Comparison of ENCODE assay signal across 8 cellular contexts in the genomic region with DNA sequence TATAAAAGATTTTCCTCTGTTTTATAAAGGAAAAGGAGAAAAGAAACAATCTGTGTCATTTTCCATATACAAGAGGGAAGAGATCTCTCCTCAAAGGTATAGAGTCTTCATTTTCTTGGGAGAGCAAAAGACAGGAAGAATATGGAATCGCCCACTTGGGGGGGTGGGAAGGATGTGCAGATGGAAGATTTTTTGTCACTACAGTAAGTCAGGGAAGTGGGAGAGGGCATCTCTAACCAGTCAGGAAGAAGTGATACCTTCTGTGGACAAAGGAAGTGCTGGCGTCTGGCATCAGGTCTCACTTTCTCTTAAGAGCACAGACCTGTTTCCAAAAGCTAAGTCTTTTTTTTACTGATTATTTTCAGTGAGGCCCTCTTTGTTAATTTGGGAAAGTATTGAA. TPM values are rescaled to one million over a fixed set of nuclear protein-coding genes. Genes with fewer than 3 reads are reported as not detected.
DNase-seq lines count a peak whose midpoint lies in the region; ATAC-seq and TF ChIP-seq lines count a peak whose summit lies in the region.

No MANE protein-coding gene starts in this region.

- no peak overlapping the region for H2AFZ ChIP-seq in HCT116 (ENCODE audit: low read depth, low read length, poor library complexity, severe bottlenecking)

- WGBS in tibial nerve, 2 donors, result 15 to 26% methylated on average over 2 of the region's 2 CpGs

- no peak for TF ChIP-seq POLR2A in HCT116 (IDR thresholded peaks at IDR 0.05; ENCODE audit: borderline replicate concordance, extremely low read depth, insufficient read depth, insufficient read length)
- no peak for TF ChIP-seq POLR2A in tibial nerve (IDR thresholded peaks at IDR 0.05)

- peak overlapping the region; percentile 69 for H3K27ac Mint-ChIP-seq in memory B cell

- intact Hi-C loops in HCT116 (cut with micrococcal nuclease), result no loop called here

- H3K9me3 ChIP-seq in HCT116 (ENCODE audit: control insufficient read depth in 1 of 2, insufficient read depth in 1 of 2, low read depth in 1 of 2, low read length in 2 of 2), result no peaks in the 10 kb centered on the region
- H3K9me3 ChIP-seq in adipocyte (ENCODE audit: control insufficient read depth, low read length), result no peaks in the 10 kb centered on the region
- no peaks in the 10 kb centered on the region for H3K9me3 ChIP-seq in tibial nerve

- TF ChIP-seq EP300 in tibial nerve (IDR thresholded peaks at IDR 0.05), result no peak

- no peaks in the 10 kb centered on the region for H4K20me1 ChIP-seq in HCT116 (ENCODE audit: insufficient read depth)

- H3K9ac ChIP-seq in HCT116 (ENCODE audit: low read length), result peak overlapping the region; percentile 99
- peak overlapping the region; percentile 100 for H3K9ac ChIP-seq in adipocyte (ENCODE audit: low read length)

- POLR2A ChIA-PET in HCT116 (lab: Charles Lee), result interaction anchor here (1.3 kb wide), 1 partner anchor 36 kb away, joined by 3 read pairs; no protein-coding TSS in a partner anchor

- no peak for TF ChIP-seq RAD21 in HCT116 (IDR thresholded peaks at IDR 0.05; ENCODE audit: low read depth)

- CTCF ChIA-PET in HCT116 (lab: Charles Lee), result no interaction called here

- H3K4me2 ChIP-seq in HCT116 (ENCODE audit: low read length), result peak overlapping the region; percentile 85

- peaks cover 4% of the 10 kb centered on the region for H3K36me3 Mint-ChIP-seq in memory B cell

- RAD21 ChIA-PET in HCT116 (lab: Charles Lee; ENCODE audit: low non-redundant PET in 1 of 2, low total read pairs in 2 of 2, uncharacterized antibody in 2 of 2, unreplicated experiment in 2 of 2), result no interaction called here

- H3K4me3 ChIP-seq in AG09309 (ENCODE audit: control insufficient read depth, low read depth, low read length), result peak overlapping the region; percentile 94
- peak overlapping the region; percentile 70 to 98 for H3K4me3 ChIP-seq in HCT116 (replicated peaks in 1 of 2; ENCODE audit: low read depth in 1 of 2, low read length in 2 of 2)
- H3K4me3 ChIP-seq in adipocyte (ENCODE audit: low read length), result peak overlapping the region; percentile 99
- peak overlapping the region in 1 of 4 donors; percentile 69 for H3K4me3 ChIP-seq in tibial nerve

- no peaks in the 10 kb centered on the region for H3K27me3 Mint-ChIP-seq in memory B cell

- BruUV-seq in HCT116 (replicated peaks; lab: Mats Ljungman, UMichigan), result TSS peak; percentile 32

- H3K4me3 Mint-ChIP-seq in memory B cell, result peak overlapping the region; percentile 83

- H3K27ac ChIP-seq in HCT116 (ENCODE audit: low read depth, low read length) (peak overlapping the region; percentile 95; the same call in 1 of the 2 replicates), tibial nerve (no peak overlapping the region)

- peaks cover 32% of the 10 kb centered on the region for H3K4me1 Mint-ChIP-seq in memory B cell

- peaks cover 25 to 46% of the 10 kb centered on the region in 2 experiments; a peak in 3 of 4 replicates for H3K4me1 ChIP-seq in HCT116 (ENCODE audit: control insufficient read depth in 1 of 2, insufficient read depth in 2 of 2, low read length in 2 of 2)
- H3K4me1 ChIP-seq in adipocyte (ENCODE audit: control insufficient read depth, insufficient read depth, low read length), result peaks cover 46% of the 10 kb centered on the region
- peaks cover 0 to 45% (median 34%) of the 10 kb centered on the region in 4 donors for H3K4me1 ChIP-seq in tibial nerve

- H3K9me3 Mint-ChIP-seq in memory B cell, result no peaks in the 10 kb centered on the region

- peaks cover 55% of the 10 kb centered on the region for H3K79me2 ChIP-seq in HCT116 (ENCODE audit: insufficient read depth, low read length)

- peaks cover 0 to 4% of the 10 kb centered on the region in 2 experiments; a peak in 1 of 4 replicates for H3K36me3 ChIP-seq in HCT116 (ENCODE audit: control insufficient read depth in 1 of 2, insufficient read depth in 2 of 2, low read length in 2 of 2)
- H3K36me3 ChIP-seq in adipocyte (ENCODE audit: control insufficient read depth, insufficient read depth, low read length, severe bottlenecking), result peaks cover 7% of the 10 kb centered on the region
- peaks cover 0 to 18% (median 0%) of the 10 kb centered on the region in 3 donors for H3K36me3 ChIP-seq in tibial nerve

- DNase-seq in AG09309 (ENCODE audit: low read depth) (no peak), HCT116 (ENCODE audit: low read depth, low spot score) (no peak), adipocyte (ENCODE audit: low read depth) (peak; percentile 21), memory B cell (ENCODE audit: low spot score in 2 of 2) (no peak), tibial nerve (ENCODE audit: low spot score in 2 of 2) (no peak), HuH-7 (ENCODE audit: low spot score) (no peak), amniotic stem cell (lab: John Stamatoyannopoulos, UW) (no peak)
- DNase-seq in stimulated activated CD4-positive, alpha-beta T cell treated with anti-CD3 and anti-CD28 coated beads, Interleukin-12 subunit alpha, Interleukin-12 subunit beta, amount 100 ng/mL, for 4 hours, result no peak

- no peak for TF ChIP-seq CTCF in AG09309 (IDR thresholded peaks at IDR 0.05; ENCODE audit: control insufficient read depth, insufficient read depth, low read depth, low read length, missing control alignments)
- TF ChIP-seq CTCF in HCT116 (IDR thresholded peaks at IDR 0.05 in 2 of 3, conservative IDR thresholded peaks at IDR 0.05 in 1 of 3; ENCODE audit: borderline replicate concordance in 1 of 3, insufficient read depth in 1 of 3, low read depth in 2 of 3, low read length in 2 of 3), result no peak
- no peak for TF ChIP-seq CTCF in tibial nerve (IDR thresholded peaks at IDR 0.05)

- H3K27me3 ChIP-seq in HCT116 (ENCODE audit: insufficient read depth, low read length), result no peaks in the 10 kb centered on the region
- no peaks in the 10 kb centered on the region for H3K27me3 ChIP-seq in adipocyte (replicated peaks; ENCODE audit: control insufficient read depth, insufficient read depth, low read length)
- no peaks in the 10 kb centered on the region for H3K27me3 ChIP-seq in tibial nerve

- ATAC-seq in HCT116 (no peak), memory B cell (ENCODE audit: low read depth) (no peak)

- H3K9me2 ChIP-seq in HCT116 (ENCODE audit: insufficient read depth), result no peaks in the 10 kb centered on the region

TF ChIP-seq in HCT116, 20 proteins besides CTCF, POLR2A, EP300 and RAD21:
- no peak for TF ChIP-seq SIN3A (IDR thresholded peaks at IDR 0.05; ENCODE audit: low read depth)
- no peak for TF ChIP-seq CEBPB (IDR thresholded peaks at IDR 0.05; ENCODE audit: low read depth)
- TF ChIP-seq CBX3 (IDR thresholded peaks at IDR 0.05; ENCODE audit: low read depth), result no peak
- no peak for TF ChIP-seq ZFX (IDR thresholded peaks at IDR 0.05)
- no peak for TF ChIP-seq YY1 (IDR thresholded peaks at IDR 0.05; ENCODE audit: extremely low read depth, insufficient replicate concordance, low read depth, low read length)

RNA-seq across cellular contexts. Expression of a gene that starts 1.4 kb away (rescaled TPM):
- 61.5 TPM for total RNA-seq in HCT116 (2021; ENCODE audit: unreplicated experiment)
- 11.2 and 13.1 TPM in 2 replicates for polyA plus RNA-seq in HCT116 (2012)
- total RNA-seq in tibial nerve, result 10 to 100 TPM; 22.8 to 28.4 (median 27.3) TPM

RNA-seq across cellular contexts. Expression of a gene that starts 5.3 kb away (rescaled TPM):
- total RNA-seq in HCT116 (2021; ENCODE audit: unreplicated experiment) (35.0 TPM), tibial nerve (10 to 100 TPM; 18.0 to 33.9 (median 23.5) TPM)
- polyA plus RNA-seq in HCT116 (2012), result 11.3 and 14.1 TPM in 2 replicates
